ENCODE assay signal across 1 cellular context in the genomic region with DNA sequence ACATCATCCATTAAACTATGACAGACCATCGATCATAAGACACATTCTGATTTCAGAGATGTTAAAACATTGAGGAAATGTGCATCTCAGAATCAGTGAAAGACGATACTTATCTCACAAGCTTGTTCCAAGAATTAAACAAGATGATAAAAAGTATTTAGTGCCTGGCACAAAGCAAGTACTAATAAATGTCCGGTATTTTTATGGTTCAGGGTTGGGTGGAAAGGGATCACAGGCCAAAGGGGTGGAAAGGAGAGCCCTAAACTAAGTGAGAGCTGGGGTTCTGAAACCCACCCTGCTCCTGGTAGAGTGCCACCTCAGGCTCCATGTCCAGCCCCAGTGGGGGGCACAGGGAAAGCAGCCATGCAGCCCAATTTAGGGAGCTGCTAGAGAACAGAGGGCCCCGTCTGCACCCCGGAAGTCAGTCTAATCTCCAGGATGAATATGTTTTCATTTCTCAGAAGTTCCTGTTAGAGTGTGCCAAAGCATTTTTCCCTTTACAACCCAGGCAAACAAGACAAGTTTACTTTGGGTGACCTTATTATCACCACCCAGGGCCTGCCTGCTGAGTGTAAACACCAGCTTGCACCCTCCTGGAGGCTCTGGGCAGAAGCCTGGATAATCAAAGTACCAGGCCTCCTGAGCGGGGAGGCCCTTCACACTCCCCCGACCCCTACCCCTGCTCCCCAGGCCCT.
TF ChIP-seq lines count a peak whose summit lies in the region.

No MANE protein-coding gene starts in this region.

TF ChIP-seq in HepG2, 621 proteins besides CTCF, POLR2A, EP300 and RAD21 (continued from another document and continues in another):
- TF ChIP-seq, protein P1, sequence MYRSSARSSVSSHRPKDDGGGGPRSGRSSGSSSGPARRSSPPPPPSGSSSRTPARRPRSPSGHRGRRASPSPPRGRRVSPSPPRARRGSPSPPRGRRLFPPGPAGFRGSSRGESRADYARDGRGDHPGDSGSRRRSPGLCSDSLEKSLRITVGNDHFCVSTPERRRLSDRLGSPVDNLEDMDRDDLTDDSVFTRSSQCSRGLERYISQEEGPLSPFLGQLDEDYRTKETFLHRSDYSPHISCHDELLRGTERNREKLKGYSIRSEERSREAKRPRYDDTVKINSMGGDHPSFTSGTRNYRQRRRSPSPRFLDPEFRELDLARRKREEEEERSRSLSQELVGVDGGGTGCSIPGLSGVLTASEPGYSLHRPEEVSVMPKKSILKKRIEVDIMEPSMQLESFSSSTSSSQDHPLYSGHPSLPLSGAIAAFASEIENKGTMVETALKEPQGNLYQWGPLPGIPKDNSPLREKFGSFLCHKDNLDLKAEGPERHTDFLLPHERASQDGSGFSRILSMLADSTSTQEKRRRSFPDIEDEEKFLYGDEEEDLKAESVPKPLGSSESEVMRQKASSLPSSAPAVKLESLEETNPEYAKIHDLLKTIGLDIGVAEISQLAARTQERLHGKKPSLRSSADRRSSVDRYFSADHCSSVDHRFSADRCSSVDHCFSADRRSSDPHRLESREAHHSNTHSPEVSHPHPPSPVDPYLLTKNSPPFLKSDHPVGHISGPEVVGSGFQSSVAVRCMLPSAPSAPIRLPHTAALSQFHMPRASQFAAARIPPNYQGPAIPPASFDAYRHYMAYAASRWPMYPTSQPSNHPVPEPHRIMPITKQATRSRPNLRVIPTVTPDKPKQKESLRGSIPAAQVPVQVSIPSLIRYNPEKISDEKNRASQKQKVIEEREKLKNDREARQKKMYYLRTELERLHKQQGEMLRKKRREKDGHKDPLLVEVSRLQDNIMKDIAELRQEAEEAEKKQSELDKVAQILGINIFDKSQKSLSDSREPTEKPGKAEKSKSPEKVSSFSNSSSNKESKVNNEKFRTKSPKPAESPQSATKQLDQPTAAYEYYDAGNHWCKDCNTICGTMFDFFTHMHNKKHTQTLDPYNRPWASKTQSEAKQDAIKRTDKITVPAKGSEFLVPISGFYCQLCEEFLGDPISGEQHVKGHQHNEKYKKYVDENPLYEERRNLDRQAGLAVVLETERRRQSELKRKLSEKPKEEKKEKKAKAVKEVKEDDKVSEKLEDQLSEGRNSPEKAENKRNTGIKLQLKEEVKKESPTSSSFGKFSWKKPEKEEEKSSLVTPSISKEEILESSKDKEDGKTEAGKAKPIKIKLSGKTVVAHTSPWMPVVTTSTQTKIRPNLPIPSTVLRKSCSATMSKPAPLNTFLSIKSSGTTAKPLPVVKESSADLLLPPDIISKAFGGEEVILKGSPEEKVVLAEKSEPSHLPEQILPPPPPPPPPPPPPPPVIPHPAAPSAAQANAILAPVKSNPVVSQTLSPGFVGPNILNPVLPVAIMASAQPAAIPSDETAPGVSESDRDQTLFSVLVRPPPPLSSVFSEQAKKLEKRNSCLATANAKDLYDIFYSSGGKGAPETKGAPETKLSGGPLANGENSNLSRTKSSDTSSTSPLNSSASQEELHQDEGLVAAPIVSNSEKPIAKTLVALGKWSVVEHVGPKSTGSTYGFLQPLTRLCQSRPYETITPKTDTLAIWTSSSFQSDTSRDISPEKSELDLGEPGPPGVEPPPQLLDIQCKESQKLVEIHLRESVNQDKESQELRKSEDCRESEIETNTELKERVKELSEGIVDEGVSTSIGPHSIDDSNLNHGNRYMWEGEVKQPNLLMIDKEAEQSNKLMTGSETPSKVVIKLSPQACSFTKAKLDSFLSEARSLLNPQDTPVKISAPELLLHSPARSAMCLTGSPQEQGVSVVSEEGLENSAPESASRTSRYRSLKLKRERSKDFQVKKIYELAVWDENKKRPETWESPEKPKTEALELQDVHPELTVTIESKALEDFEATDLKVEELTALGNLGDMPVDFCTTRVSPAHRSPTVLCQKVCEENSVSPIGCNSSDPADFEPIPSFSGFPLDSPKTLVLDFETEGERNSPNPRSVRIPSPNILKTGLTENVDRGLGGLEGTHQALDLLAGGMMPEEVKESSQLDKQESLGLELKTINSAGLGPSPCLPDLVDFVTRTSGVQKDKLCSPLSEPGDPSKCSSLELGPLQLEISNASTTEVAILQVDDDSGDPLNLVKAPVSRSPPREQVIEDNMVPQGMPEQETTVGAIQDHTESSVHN (CRISPR knock-in tag; IDR thresholded peaks at IDR 0.05), result no peak
- no peak for TF ChIP-seq SIN3B (IDR thresholded peaks at IDR 0.05; ENCODE audit: low read length)
- TF ChIP-seq HDAC6 (IDR thresholded peaks at IDR 0.05; ENCODE audit: low read depth, low read length), result no peak
- TF ChIP-seq ZSCAN30 (CRISPR knock-in tag; IDR thresholded peaks at IDR 0.05), result no peak
- no peak for TF ChIP-seq RARG (CRISPR knock-in tag; IDR thresholded peaks at IDR 0.05; ENCODE audit: low read depth)
- TF ChIP-seq, protein P2, sequence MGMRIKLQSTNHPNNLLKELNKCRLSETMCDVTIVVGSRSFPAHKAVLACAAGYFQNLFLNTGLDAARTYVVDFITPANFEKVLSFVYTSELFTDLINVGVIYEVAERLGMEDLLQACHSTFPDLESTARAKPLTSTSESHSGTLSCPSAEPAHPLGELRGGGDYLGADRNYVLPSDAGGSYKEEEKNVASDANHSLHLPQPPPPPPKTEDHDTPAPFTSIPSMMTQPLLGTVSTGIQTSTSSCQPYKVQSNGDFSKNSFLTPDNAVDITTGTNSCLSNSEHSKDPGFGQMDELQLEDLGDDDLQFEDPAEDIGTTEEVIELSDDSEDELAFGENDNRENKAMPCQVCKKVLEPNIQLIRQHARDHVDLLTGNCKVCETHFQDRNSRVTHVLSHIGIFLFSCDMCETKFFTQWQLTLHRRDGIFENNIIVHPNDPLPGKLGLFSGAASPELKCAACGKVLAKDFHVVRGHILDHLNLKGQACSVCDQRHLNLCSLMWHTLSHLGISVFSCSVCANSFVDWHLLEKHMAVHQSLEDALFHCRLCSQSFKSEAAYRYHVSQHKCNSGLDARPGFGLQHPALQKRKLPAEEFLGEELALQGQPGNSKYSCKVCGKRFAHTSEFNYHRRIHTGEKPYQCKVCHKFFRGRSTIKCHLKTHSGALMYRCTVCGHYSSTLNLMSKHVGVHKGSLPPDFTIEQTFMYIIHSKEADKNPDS (CRISPR knock-in tag; IDR thresholded peaks at IDR 0.05), result peak; percentile 54; the same call in 1 of the 2 replicates
- TF ChIP-seq, protein P3, sequence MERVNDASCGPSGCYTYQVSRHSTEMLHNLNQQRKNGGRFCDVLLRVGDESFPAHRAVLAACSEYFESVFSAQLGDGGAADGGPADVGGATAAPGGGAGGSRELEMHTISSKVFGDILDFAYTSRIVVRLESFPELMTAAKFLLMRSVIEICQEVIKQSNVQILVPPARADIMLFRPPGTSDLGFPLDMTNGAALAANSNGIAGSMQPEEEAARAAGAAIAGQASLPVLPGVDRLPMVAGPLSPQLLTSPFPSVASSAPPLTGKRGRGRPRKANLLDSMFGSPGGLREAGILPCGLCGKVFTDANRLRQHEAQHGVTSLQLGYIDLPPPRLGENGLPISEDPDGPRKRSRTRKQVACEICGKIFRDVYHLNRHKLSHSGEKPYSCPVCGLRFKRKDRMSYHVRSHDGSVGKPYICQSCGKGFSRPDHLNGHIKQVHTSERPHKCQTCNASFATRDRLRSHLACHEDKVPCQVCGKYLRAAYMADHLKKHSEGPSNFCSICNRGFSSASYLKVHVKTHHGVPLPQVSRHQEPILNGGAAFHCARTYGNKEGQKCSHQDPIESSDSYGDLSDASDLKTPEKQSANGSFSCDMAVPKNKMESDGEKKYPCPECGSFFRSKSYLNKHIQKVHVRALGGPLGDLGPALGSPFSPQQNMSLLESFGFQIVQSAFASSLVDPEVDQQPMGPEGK (CRISPR knock-in tag; IDR thresholded peaks at IDR 0.05), result peak; percentile 88
- no peak for TF ChIP-seq FLYWCH1 (CRISPR knock-in tag; IDR thresholded peaks at IDR 0.05)
- TF ChIP-seq ZFAT (CRISPR knock-in tag; conservative IDR thresholded peaks at IDR 0.05), result no peak
- no peak for TF ChIP-seq ZNF10 (CRISPR knock-in tag; IDR thresholded peaks at IDR 0.05; ENCODE audit: borderline replicate concordance, low read depth)
- no peak for TF ChIP-seq ZNF776 (CRISPR knock-in tag; IDR thresholded peaks at IDR 0.05)
- TF ChIP-seq ZNF547 (CRISPR knock-in tag; IDR thresholded peaks at IDR 0.05), result peak; percentile 59; the same call in 1 of the 2 replicates
- TF ChIP-seq HIVEP1 (CRISPR knock-in tag; IDR thresholded peaks at IDR 0.05), result no peak
- TF ChIP-seq NFATC3 (CRISPR knock-in tag; IDR thresholded peaks at IDR 0.05), result no peak
- no peak for TF ChIP-seq ATRX (CRISPR knock-in tag; IDR thresholded peaks at IDR 0.05; ENCODE audit: borderline replicate concordance)
- TF ChIP-seq FOXC1 (CRISPR knock-in tag; IDR thresholded peaks at IDR 0.05; ENCODE audit: borderline replicate concordance), result no peak
- TF ChIP-seq ZNF557 (CRISPR knock-in tag; IDR thresholded peaks at IDR 0.05), result no peak
- TF ChIP-seq ZNF577 (CRISPR knock-in tag; IDR thresholded peaks at IDR 0.05; ENCODE audit: borderline replicate concordance, low read depth), result no peak
- TF ChIP-seq, protein P4, sequence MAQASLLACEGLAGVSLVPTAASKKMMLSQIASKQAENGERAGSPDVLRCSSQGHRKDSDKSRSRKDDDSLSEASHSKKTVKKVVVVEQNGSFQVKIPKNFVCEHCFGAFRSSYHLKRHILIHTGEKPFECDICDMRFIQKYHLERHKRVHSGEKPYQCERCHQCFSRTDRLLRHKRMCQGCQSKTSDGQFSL (CRISPR knock-in tag; IDR thresholded peaks at IDR 0.05), result no peak
- TF ChIP-seq ZNF878 (CRISPR knock-in tag; IDR thresholded peaks at IDR 0.05), result peak; percentile 79; the same call in 1 of the 2 replicates
- TF ChIP-seq, protein P5, sequence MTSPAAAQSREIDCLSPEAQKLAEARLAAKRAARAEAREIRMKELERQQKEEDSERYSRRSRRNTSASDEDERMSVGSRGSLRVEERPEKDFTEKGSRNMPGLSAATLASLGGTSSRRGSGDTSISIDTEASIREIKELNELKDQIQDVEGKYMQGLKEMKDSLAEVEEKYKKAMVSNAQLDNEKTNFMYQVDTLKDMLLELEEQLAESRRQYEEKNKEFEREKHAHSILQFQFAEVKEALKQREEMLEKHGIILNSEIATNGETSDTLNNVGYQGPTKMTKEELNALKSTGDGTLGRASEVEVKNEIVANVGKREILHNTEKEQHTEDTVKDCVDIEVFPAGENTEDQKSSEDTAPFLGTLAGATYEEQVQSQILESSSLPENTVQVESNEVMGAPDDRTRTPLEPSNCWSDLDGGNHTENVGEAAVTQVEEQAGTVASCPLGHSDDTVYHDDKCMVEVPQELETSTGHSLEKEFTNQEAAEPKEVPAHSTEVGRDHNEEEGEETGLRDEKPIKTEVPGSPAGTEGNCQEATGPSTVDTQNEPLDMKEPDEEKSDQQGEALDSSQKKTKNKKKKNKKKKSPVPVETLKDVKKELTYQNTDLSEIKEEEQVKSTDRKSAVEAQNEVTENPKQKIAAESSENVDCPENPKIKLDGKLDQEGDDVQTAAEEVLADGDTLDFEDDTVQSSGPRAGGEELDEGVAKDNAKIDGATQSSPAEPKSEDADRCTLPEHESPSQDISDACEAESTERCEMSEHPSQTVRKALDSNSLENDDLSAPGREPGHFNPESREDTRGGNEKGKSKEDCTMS (CRISPR knock-in tag; conservative IDR thresholded peaks at IDR 0.05), result no peak
- TF ChIP-seq, protein P6, sequence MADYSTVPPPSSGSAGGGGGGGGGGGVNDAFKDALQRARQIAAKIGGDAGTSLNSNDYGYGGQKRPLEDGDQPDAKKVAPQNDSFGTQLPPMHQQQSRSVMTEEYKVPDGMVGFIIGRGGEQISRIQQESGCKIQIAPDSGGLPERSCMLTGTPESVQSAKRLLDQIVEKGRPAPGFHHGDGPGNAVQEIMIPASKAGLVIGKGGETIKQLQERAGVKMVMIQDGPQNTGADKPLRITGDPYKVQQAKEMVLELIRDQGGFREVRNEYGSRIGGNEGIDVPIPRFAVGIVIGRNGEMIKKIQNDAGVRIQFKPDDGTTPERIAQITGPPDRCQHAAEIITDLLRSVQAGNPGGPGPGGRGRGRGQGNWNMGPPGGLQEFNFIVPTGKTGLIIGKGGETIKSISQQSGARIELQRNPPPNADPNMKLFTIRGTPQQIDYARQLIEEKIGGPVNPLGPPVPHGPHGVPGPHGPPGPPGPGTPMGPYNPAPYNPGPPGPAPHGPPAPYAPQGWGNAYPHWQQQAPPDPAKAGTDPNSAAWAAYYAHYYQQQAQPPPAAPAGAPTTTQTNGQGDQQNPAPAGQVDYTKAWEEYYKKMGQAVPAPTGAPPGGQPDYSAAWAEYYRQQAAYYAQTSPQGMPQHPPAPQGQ (CRISPR knock-in tag; IDR thresholded peaks at IDR 0.05; ENCODE audit: borderline replicate concordance), result no peak
- TF ChIP-seq ZNF138 (CRISPR knock-in tag; IDR thresholded peaks at IDR 0.05; ENCODE audit: low read depth), result no peak
- TF ChIP-seq, protein P7, sequence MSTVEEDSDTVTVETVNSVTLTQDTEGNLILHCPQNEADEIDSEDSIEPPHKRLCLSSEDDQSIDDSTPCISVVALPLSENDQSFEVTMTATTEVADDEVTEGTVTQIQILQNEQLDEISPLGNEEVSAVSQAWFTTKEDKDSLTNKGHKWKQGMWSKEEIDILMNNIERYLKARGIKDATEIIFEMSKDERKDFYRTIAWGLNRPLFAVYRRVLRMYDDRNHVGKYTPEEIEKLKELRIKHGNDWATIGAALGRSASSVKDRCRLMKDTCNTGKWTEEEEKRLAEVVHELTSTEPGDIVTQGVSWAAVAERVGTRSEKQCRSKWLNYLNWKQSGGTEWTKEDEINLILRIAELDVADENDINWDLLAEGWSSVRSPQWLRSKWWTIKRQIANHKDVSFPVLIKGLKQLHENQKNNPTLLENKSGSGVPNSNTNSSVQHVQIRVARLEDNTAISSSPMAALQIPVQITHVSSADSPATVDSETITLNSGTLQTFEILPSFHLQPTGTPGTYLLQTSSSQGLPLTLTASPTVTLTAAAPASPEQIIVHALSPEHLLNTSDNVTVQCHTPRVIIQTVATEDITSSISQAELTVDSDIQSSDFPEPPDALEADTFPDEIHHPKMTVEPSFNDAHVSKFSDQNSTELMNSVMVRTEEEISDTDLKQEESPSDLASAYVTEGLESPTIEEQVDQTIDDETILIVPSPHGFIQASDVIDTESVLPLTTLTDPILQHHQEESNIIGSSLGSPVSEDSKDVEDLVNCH (CRISPR knock-in tag; IDR thresholded peaks at IDR 0.05), result no peak
- TF ChIP-seq, protein P8, sequence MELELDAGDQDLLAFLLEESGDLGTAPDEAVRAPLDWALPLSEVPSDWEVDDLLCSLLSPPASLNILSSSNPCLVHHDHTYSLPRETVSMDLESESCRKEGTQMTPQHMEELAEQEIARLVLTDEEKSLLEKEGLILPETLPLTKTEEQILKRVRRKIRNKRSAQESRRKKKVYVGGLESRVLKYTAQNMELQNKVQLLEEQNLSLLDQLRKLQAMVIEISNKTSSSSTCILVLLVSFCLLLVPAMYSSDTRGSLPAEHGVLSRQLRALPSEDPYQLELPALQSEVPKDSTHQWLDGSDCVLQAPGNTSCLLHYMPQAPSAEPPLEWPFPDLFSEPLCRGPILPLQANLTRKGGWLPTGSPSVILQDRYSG (CRISPR knock-in tag; IDR thresholded peaks at IDR 0.05), result no peak
- TF ChIP-seq ZNF746 (CRISPR knock-in tag; IDR thresholded peaks at IDR 0.05), result no peak
- TF ChIP-seq SRF (IDR thresholded peaks at IDR 0.05; ENCODE audit: low read depth, low read length), result no peak
